In the genomic region with DNA sequence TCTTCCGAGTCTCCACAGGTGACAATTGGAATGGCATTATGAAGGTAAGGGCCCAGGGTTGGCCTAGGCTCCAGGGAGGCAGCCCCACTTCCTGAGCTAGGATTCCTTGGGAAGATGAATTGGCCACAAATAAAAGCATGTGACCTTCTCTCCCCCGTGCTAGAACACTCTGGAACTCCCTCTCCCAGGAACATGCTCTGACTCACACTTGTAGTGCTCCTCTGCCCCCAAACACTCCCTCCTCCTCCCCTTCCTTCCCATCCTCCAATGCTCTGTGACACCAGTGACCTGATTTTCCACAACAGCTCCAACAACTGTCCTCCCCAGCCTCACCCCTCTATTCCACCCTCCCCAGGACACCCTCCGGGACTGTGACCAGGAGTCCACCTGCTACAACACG, we compare ENCODE assay signal across 19 cellular contexts. TPM values are rescaled to one million over a fixed set of nuclear protein-coding genes. Genes with fewer than 3 reads are reported as not detected.
A peak's percentile ranks its signal among the peaks of the same experiment; 100 is the strongest.
DNase-seq lines count a peak whose midpoint lies in the region; ATAC-seq and TF ChIP-seq lines count a peak whose summit lies in the region.
"Had no signal": no experiment of that assay in that cellular context is flagged by ENCODE, and none has a peak within 500 bp of the region (broad histone marks: within the 10 kb centered on the region; RNA-seq: fewer than 3 reads in every experiment).

No MANE protein-coding gene starts in this region.

- H3K4me3 Mint-ChIP-seq in activated naive CD8-positive, alpha-beta T cell treated with anti-CD3 and anti-CD28 coated beads for 36 hours, result no peak overlapping the region
- H3K4me3 Mint-ChIP-seq: activated CD8-positive, alpha-beta memory T cell treated with anti-CD3 and anti-CD28 coated beads, Interleukin-2, amount 10 ng/mL, durations not matched to agents 7 days and 5 days had no signal

- no peaks in the 10 kb centered on the region for H3K27me3 ChIP-seq in WERI-Rb-1 (ENCODE audit: insufficient read depth, low read depth, severe bottlenecking)
- H3K27me3 ChIP-seq: BLaER1, thyroid gland had no signal

- H3K9me3 Mint-ChIP-seq in activated naive CD8-positive, alpha-beta T cell treated with anti-CD3 and anti-CD28 coated beads for 36 hours, result no peaks in the 10 kb centered on the region
- H3K9me3 Mint-ChIP-seq: activated T-helper 2 cell treated with anti-CD3 and anti-CD28 coated beads, Interferon-gamma antibody, Interleukin-2, Interleukin-4, amounts not matched to agents 10 μg/mL and 5 μg/mL and 100 μg/mL, durations not matched to agents 14 hours and 24 hours and 36 hours had no signal

- H3K9me3 ChIP-seq in WERI-Rb-1 (ENCODE audit: severe bottlenecking), result no peaks in the 10 kb centered on the region
- H3K9me3 ChIP-seq: BLaER1, heart left ventricle, lower lobe of right lung, thyroid gland had no signal

- peaks cover 6% of the 10 kb centered on the region for H3K4me1 Mint-ChIP-seq in activated naive CD8-positive, alpha-beta T cell treated with anti-CD3 and anti-CD28 coated beads for 36 hours

- no peak overlapping the region for H3K4me3 ChIP-seq in WERI-Rb-1 (ENCODE audit: low read depth, low read length)
- H3K4me3 ChIP-seq: BLaER1, heart left ventricle, lower lobe of right lung, thyroid gland had no signal

- peaks cover 72% of the 10 kb centered on the region for H3K36me3 ChIP-seq in WERI-Rb-1
- H3K36me3 ChIP-seq: BLaER1, heart left ventricle, lower lobe of right lung, thyroid gland had no signal

- no peak overlapping the region for H3K27ac Mint-ChIP-seq in activated naive CD8-positive, alpha-beta T cell treated with anti-CD3 and anti-CD28 coated beads for 36 hours
- H3K27ac Mint-ChIP-seq: activated CD8-positive, alpha-beta memory T cell treated with anti-CD3 and anti-CD28 coated beads, Interleukin-2, amount 10 ng/mL, durations not matched to agents 7 days and 5 days; activated T-helper 2 cell treated with anti-CD3 and anti-CD28 coated beads, Interferon-gamma antibody, Interleukin-2, Interleukin-4, amounts not matched to agents 10 μg/mL and 5 μg/mL and 100 μg/mL, durations not matched to agents 14 hours and 24 hours and 36 hours had no signal

- TF ChIP-seq CTCF in WERI-Rb-1 (IDR thresholded peaks at IDR 0.05; ENCODE audit: low read depth, low read length), result no peak

- intact Hi-C loops in head of caudate nucleus (cut with DNase I), result no loop called here

- H3K36me3 Mint-ChIP-seq in activated naive CD8-positive, alpha-beta T cell treated with anti-CD3 and anti-CD28 coated beads for 36 hours, result no peaks in the 10 kb centered on the region
- H3K36me3 Mint-ChIP-seq: activated CD8-positive, alpha-beta memory T cell treated with anti-CD3 and anti-CD28 coated beads, Interleukin-2, amount 10 ng/mL, durations not matched to agents 7 days and 5 days had no signal

- peaks cover 11% of the 10 kb centered on the region for H3K27me3 Mint-ChIP-seq in activated naive CD8-positive, alpha-beta T cell treated with anti-CD3 and anti-CD28 coated beads for 36 hours

- ATAC-seq in GM21528 (IDR thresholded peaks at IDR 0.05; ENCODE audit: low FRiP score, unreplicated experiment), result no peak
- ATAC-seq: activated CD8-positive, alpha-beta memory T cell treated with anti-CD3 and anti-CD28 coated beads, Interleukin-2, amount 10 ng/mL, durations not matched to agents 7 days and 5 days; sciatic nerve had no signal

- peak overlapping the region; percentile 73 for H3K27ac ChIP-seq in WERI-Rb-1
- H3K27ac ChIP-seq: heart left ventricle, lower lobe of right lung, thyroid gland had no signal

- peak; percentile 51 for DNase-seq in HT1080 (ENCODE audit: low read depth)
- DNase-seq in WERI-Rb-1, result no peak
- DNase-seq in head of caudate nucleus, result peak in 34 of 42 donors; percentile 18 to 83 (median 59)
- DNase-seq in NCI-H69 (lab: John Stamatoyannopoulos, UW), result no peak
- no peak for DNase-seq in stimulated activated CD4-positive, alpha-beta T cell treated with anti-CD3 and anti-CD28 coated beads, Interleukin-1b, Interleukin-23, amount 100 ng/mL, for 48 hours
- no peak for DNase-seq in activated naive CD8-positive, alpha-beta T cell treated with anti-CD3 and anti-CD28 coated beads for 36 hours
- DNase-seq: activated CD4-positive, alpha-beta T cell treated with anti-CD3 and anti-CD28 coated beads for 4 hours; activated CD8-positive, alpha-beta memory T cell treated with anti-CD3 and anti-CD28 coated beads, Interleukin-2, amount 10 ng/mL, durations not matched to agents 7 days and 5 days; GOT3; heart left ventricle; lower lobe of right lung; NCI-H1694 treated with DMSO at 0.1 percent for 48 hours; NK-92 treated with Interleukin-12 subunit alpha and Interleukin-12 subunit beta, amount 100 ng/mL, for 24 hours; stimulated activated naive CD4-positive, alpha-beta T cell treated with Interleukin-2 at 50 U/mL for 16 hours; thyroid gland had no signal

RNA-seq across cellular contexts. Expression of gene ABCC3, which starts 16.4 kb away (rescaled TPM):
- total RNA-seq in HT1080 (2014; rRNA removed; shearing (Covaris generic)), result 6.4 and 9.1 TPM in 2 replicates
- polyA plus RNA-seq in HT1080 (2015; cell fraction: cytosol; rRNA removed), result 2.0 and 2.4 TPM in 2 replicates
- 19.5 and 22.3 TPM in 2 replicates for polyA plus RNA-seq in HT1080 (2015; cell fraction: nucleus; rRNA removed)
- not detected for total RNA-seq in activated naive CD8-positive, alpha-beta T cell treated with anti-CD3 and anti-CD28 coated beads for 36 hours
- total RNA-seq: activated CD8-positive, alpha-beta memory T cell treated with anti-CD3 and anti-CD28 coated beads, Interleukin-2, amount 10 ng/mL, durations not matched to agents 7 days and 5 days; activated T-helper 2 cell treated with anti-CD3 and anti-CD28 coated beads, Interferon-gamma antibody, Interleukin-2, Interleukin-4, amounts not matched to agents 10 μg/mL and 5 μg/mL and 100 μg/mL, durations not matched to agents 14 hours and 24 hours and 36 hours had no signal

RNA-seq across cellular contexts. Expression of gene CACNA1G, which starts 57.8 kb away (rescaled TPM):
- total RNA-seq in HT1080 (2014; rRNA removed; shearing (Covaris generic)), result 0.03 and 0.40 TPM in 2 replicates
- polyA plus RNA-seq in HT1080 (2015; cell fraction: cytosol; rRNA removed), result 0.01 and 0.05 TPM in 2 replicates
- 0.06 and 0.07 TPM in 2 replicates for polyA plus RNA-seq in HT1080 (2015; cell fraction: nucleus; rRNA removed)
- under 1 TPM in 1 of 2 experiments, not detected in 1; 0.06 TPM for total RNA-seq in activated naive CD8-positive, alpha-beta T cell treated with anti-CD3 and anti-CD28 coated beads for 36 hours
- total RNA-seq: activated CD8-positive, alpha-beta memory T cell treated with anti-CD3 and anti-CD28 coated beads, Interleukin-2, amount 10 ng/mL, durations not matched to agents 7 days and 5 days; activated T-helper 2 cell treated with anti-CD3 and anti-CD28 coated beads, Interferon-gamma antibody, Interleukin-2, Interleukin-4, amounts not matched to agents 10 μg/mL and 5 μg/mL and 100 μg/mL, durations not matched to agents 14 hours and 24 hours and 36 hours had no signal

Comparison
In these comparisons a context has a peak if more than half of its experiments do, and no peak if none do; other contexts are left out.
1. DNase-seq: peak in HT1080 (single experiment) and head of caudate nucleus (34 of 42); none in WERI-Rb-1 (single experiment), NCI-H69 (single experiment), stimulated activated CD4-positive, alpha-beta T cell treated with anti-CD3 and anti-CD28 coated beads, Interleukin-1b, Interleukin-23, amount 100 ng/mL, for 48 hours (single experiment) and activated naive CD8-positive, alpha-beta T cell treated with anti-CD3 and anti-CD28 coated beads for 36 hours (single experiment).